In the genomic region with DNA sequence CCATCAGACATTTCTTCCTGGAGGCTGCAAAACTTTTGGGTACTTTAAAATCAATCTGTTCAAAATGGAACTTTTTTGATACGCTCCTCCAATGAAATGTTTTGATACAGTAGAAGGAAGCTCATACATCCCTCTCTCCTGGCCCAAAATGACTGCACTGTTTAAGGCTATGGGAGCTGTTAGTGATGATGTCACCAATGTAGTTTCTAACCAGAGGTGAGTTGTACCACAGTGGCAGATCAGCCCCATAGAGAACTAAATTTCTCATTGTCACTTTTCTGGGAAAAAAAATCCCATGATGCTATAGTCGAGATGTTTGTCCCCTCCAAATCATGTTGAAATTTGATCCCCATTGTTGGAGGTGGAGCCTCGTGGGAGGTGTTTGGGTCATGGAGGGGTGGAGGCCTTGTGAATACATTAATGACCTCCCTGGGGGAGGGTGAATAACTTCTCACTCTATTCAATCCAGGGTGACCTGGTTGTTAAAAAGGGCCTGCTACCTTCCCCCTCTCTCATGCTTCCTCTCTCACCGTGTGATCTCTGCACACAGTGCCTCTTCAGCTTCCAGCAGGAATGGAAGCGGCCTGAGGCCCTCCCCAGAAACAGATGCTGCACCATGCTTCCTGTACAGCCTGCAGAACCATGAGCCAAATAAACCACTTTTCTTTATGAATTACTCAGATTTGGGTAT, we compare ENCODE assay signal across 20 cellular contexts.
"Had no signal": no experiment of that assay in that cellular context is flagged by ENCODE, and none has a peak within 500 bp of the region (broad histone marks: within the 10 kb centered on the region; RNA-seq: fewer than 3 reads in every experiment).

No MANE protein-coding gene starts in this region.

- H3K4me1 ChIP-seq: parathyroid adenoma, prostate gland had no signal

- H3K27me3 ChIP-seq: dorsolateral prefrontal cortex, esophagus squamous epithelium, gastroesophageal sphincter had no signal

- H3K4me1 Mint-ChIP-seq: naive B cell had no signal

- H3K9me3 ChIP-seq: esophagus squamous epithelium, prostate gland had no signal

- H3K36me3 ChIP-seq: esophagus squamous epithelium, gastroesophageal sphincter, prostate gland had no signal

- DNase-seq: cortex of kidney; dorsolateral prefrontal cortex; effector CD8-positive, alpha-beta T cell; esophagus squamous epithelium; glutamatergic neuron; left colon; left ventricle myocardium superior; mesenchymal stem cell; naive B cell; occipital lobe; small intestine; stimulated activated CD4-positive, alpha-beta T cell treated with anti-CD3 and anti-CD28 coated beads, Interleukin-12 subunit alpha, Interleukin-12 subunit beta, amount 100 ng/mL, for 4 hours; stimulated activated naive CD4-positive, alpha-beta T cell treated with Interleukin-2 at 50 U/mL for 16 hours; trophoblast cell had no signal

- H3K4me3 Mint-ChIP-seq: naive B cell, nephron had no signal

- ATAC-seq: gastroesophageal sphincter, left colon, left ventricle myocardium superior had no signal

- H3K4me3 ChIP-seq: dorsolateral prefrontal cortex, esophagus squamous epithelium, gastroesophageal sphincter, lung, prostate gland had no signal

- H3K27ac ChIP-seq: epithelial cell of prostate, esophagus squamous epithelium, parathyroid adenoma, prostate gland had no signal
